Comparison of ENCODE assay signal across 8 cellular contexts in genomic region chr6:42449917-42450313, GRCh38. TPM values are rescaled to one million over a fixed set of nuclear protein-coding genes. Genes with fewer than 3 reads are reported as not detected.
A peak's percentile ranks its signal among the peaks of the same experiment; 100 is the strongest.
DNase-seq lines count a peak whose midpoint lies in the region; ATAC-seq and TF ChIP-seq lines count a peak whose summit lies in the region.

No MANE protein-coding gene starts in this region.

- no peak overlapping the region for H4K8ac ChIP-seq in neuronal stem cell (ENCODE audit: low read depth, low read length)

- no CpG with 5 or more reads among the region's 4 CpGs for WGBS in neuronal stem cell (ENCODE audit: extremely low coverage in 2 of 2, insufficient read length in 2 of 2, insufficient replicate concordance in 1 of 2), 2 donors

- intact Hi-C loops in dendritic cell treated with granulocyte-macrophage colony-stimulating factor and Interleukin-4, amounts not matched to agents 40 ng/mL and 50 ng/mL, for 4 days (cut with micrococcal nuclease) = loop anchor here (2.0 to 5.0 kb wide), 6 partner anchors 43 to 188 kb away; no protein-coding TSS in a partner anchor
- intact Hi-C loops in Caco-2 (cut with micrococcal nuclease; ENCODE audit: unreplicated experiment) = no loop called here

- CTCF ChIA-PET in HEK293T (lab: Yijun Ruan, JAX) (interaction anchor here (1.1 kb wide), 1 partner anchor 10 kb away, joined by 6 read pairs; no protein-coding TSS in a partner anchor), Caco-2 (lab: Charles Lee) (no interaction called here)

- DNase-seq in EH (ENCODE audit: low read depth) (peak; percentile 41), NAMALWA (ENCODE audit: low spot score) (peak; percentile 7), neuronal stem cell (ENCODE audit: low spot score) (no peak), HEK293T (ENCODE audit: extremely low spot score) (no peak), Caco-2 (no peak), GF-D8 (lab: John Stamatoyannopoulos, UW) (no peak)

- no peak overlapping the region for H3K14ac ChIP-seq in neuronal stem cell (ENCODE audit: low read length)

- no peak overlapping the region for H3K9ac ChIP-seq in neuronal stem cell (ENCODE audit: low read depth, low read length, poor library complexity)

- H2BK15ac ChIP-seq in neuronal stem cell (ENCODE audit: low read length) = no peak overlapping the region

- peaks cover 46% of the 10 kb centered on the region for H3K36me3 Mint-ChIP-seq in dendritic cell treated with granulocyte-macrophage colony-stimulating factor and Interleukin-4, amounts not matched to agents 40 ng/mL and 50 ng/mL, for 4 days (ENCODE audit: low read depth)
- no peaks in the 10 kb centered on the region for H3K36me3 Mint-ChIP-seq in Caco-2 (ENCODE audit: insufficient read depth, unreplicated experiment)

- no peak overlapping the region for H4K91ac ChIP-seq in neuronal stem cell (ENCODE audit: low read depth, low read length, poor library complexity)

- no peaks in the 10 kb centered on the region for H3K9me3 Mint-ChIP-seq in dendritic cell treated with granulocyte-macrophage colony-stimulating factor and Interleukin-4, amounts not matched to agents 40 ng/mL and 50 ng/mL, for 4 days
- no peaks in the 10 kb centered on the region for H3K9me3 Mint-ChIP-seq in Caco-2 (ENCODE audit: unreplicated experiment)

- peak overlapping the region; percentile 98 for H3K4me2 ChIP-seq in neuronal stem cell (ENCODE audit: insufficient read depth, low read length, poor library complexity, severe bottlenecking)

- ATAC-seq in HG02970 (IDR thresholded peaks at IDR 0.05; ENCODE audit: low FRiP score, unreplicated experiment) = no peak

- no peaks in the 10 kb centered on the region for H3K27me3 ChIP-seq in neuronal stem cell (ENCODE audit: control insufficient read depth in 3 of 3, insufficient read depth in 3 of 3, low read depth in 1 of 3, low read length in 3 of 3)
- H3K27me3 ChIP-seq in Caco-2 (replicated peaks; ENCODE audit: control insufficient read depth, insufficient read depth, low read length) = no peaks in the 10 kb centered on the region

- peaks cover 72% of the 10 kb centered on the region for H3K4me1 Mint-ChIP-seq in dendritic cell treated with granulocyte-macrophage colony-stimulating factor and Interleukin-4, amounts not matched to agents 40 ng/mL and 50 ng/mL, for 4 days (ENCODE audit: low read depth)
- peaks cover 8% of the 10 kb centered on the region for H3K4me1 Mint-ChIP-seq in Caco-2 (ENCODE audit: low read depth, unreplicated experiment)

- no peak overlapping the region for H3K18ac ChIP-seq in neuronal stem cell (ENCODE audit: low read length)

- H3K23ac ChIP-seq in neuronal stem cell (ENCODE audit: low read depth, low read length, poor library complexity) = no peak overlapping the region

- no peak overlapping the region for H2BK5ac ChIP-seq in neuronal stem cell (ENCODE audit: low read length)

- H2BK12ac ChIP-seq in neuronal stem cell (ENCODE audit: low read length) = no peak overlapping the region

- H3K36me3 ChIP-seq in neuronal stem cell (replicated peaks in 1 of 2; ENCODE audit: control insufficient read depth in 2 of 2, insufficient read depth in 2 of 2, low read length in 2 of 2) = peaks cover 0 to 7% of the 10 kb centered on the region in 2 donors
- H3K36me3 ChIP-seq in Caco-2 (ENCODE audit: control insufficient read depth, insufficient read depth, low read length) = no peaks in the 10 kb centered on the region

- H3K4me3 ChIP-seq in neuronal stem cell (ENCODE audit: low read length in 2 of 2) = peak overlapping the region; percentile 69 to 84
- no peak overlapping the region for H3K4me3 ChIP-seq in Caco-2 (ENCODE audit: low read depth, low read length)

- H2AK5ac ChIP-seq in neuronal stem cell (ENCODE audit: low read depth, low read length) = no peak overlapping the region

- no peaks in the 10 kb centered on the region for H3K9me3 ChIP-seq in neuronal stem cell (replicated peaks in 1 of 2; ENCODE audit: control insufficient read depth in 2 of 2, insufficient read depth in 1 of 2, low read depth in 1 of 2, low read length in 2 of 2)
- no peaks in the 10 kb centered on the region for H3K9me3 ChIP-seq in Caco-2

- no peak overlapping the region for H2BK120ac ChIP-seq in neuronal stem cell (ENCODE audit: low read depth, low read length)

- peak overlapping the region; percentile 79 for H3K27ac ChIP-seq in neuronal stem cell (replicated peaks; ENCODE audit: low read length)

- H2AFZ ChIP-seq in neuronal stem cell (ENCODE audit: low read length) = no peak overlapping the region

- no TSS peak for BruUV-seq in Caco-2 (replicated peaks; lab: Mats Ljungman, UMichigan)

- peak overlapping the region; percentile 88 for H3K27ac Mint-ChIP-seq in dendritic cell treated with granulocyte-macrophage colony-stimulating factor and Interleukin-4, amounts not matched to agents 40 ng/mL and 50 ng/mL, for 4 days
- H3K27ac Mint-ChIP-seq in Caco-2 (ENCODE audit: unreplicated experiment) = no peak overlapping the region

- TF ChIP-seq CTCF in Caco-2 (IDR thresholded peaks at IDR 0.05; ENCODE audit: insufficient read depth in 1 of 2, low read depth in 1 of 2, low read length in 1 of 2, severe bottlenecking in 1 of 2, unreplicated experiment in 1 of 2) = no peak

- no peak overlapping the region for H3K4ac ChIP-seq in neuronal stem cell (ENCODE audit: low read length)

- H3K4me1 ChIP-seq in neuronal stem cell (ENCODE audit: control insufficient read depth in 2 of 2, insufficient read depth in 1 of 2, low read depth in 1 of 2, low read length in 2 of 2) (peaks cover 11 to 22% of the 10 kb centered on the region in 2 donors), Caco-2 (0 out of 2 replicates have a peak, but pooled peaks cover 3% of the 10 kb centered on the region)

- H3K4me3 Mint-ChIP-seq in dendritic cell treated with granulocyte-macrophage colony-stimulating factor and Interleukin-4, amounts not matched to agents 40 ng/mL and 50 ng/mL, for 4 days = peak overlapping the region; percentile 96
- no peak overlapping the region for H3K4me3 Mint-ChIP-seq in Caco-2 (ENCODE audit: unreplicated experiment)

- POLR2A ChIA-PET in HEK293T (lab: Yijun Ruan, JAX) = interaction anchor here (0.6 to 3.9 kb wide), 2 partner anchors 8 to 10 kb away, joined by 4 to 18 read pairs; no protein-coding TSS in a partner anchor
- POLR2A ChIA-PET in Caco-2 (lab: Charles Lee) = no interaction called here

- peaks cover 6% of the 10 kb centered on the region for H3K27me3 Mint-ChIP-seq in dendritic cell treated with granulocyte-macrophage colony-stimulating factor and Interleukin-4, amounts not matched to agents 40 ng/mL and 50 ng/mL, for 4 days
- peaks cover 7% of the 10 kb centered on the region for H3K27me3 Mint-ChIP-seq in Caco-2 (ENCODE audit: insufficient read depth, unreplicated experiment)

- peaks cover 2% of the 10 kb centered on the region for H3K79me1 ChIP-seq in neuronal stem cell (ENCODE audit: low read depth, low read length)

TF ChIP-seq in HEK293T, 16 proteins besides CTCF, POLR2A, EP300 and RAD21:
- TF ChIP-seq FOXA1 (IDR thresholded peaks at IDR 0.05) (no peak), HDGF (IDR thresholded peaks at IDR 0.05; ENCODE audit: borderline replicate concordance) (no peak), CTBP1 (IDR thresholded peaks at IDR 0.05; ENCODE audit: borderline replicate concordance) (no peak), SUZ12 (IDR thresholded peaks at IDR 0.05) (no peak), TARDBP (IDR thresholded peaks at IDR 0.05) (no peak), ELF4 (IDR thresholded peaks at IDR 0.05) (no peak), SP1 (IDR thresholded peaks at IDR 0.05) (no peak), NFRKB (IDR thresholded peaks at IDR 0.05) (no peak), FOXM1 (IDR thresholded peaks at IDR 0.05; ENCODE audit: borderline replicate concordance) (no peak), ARNT (IDR thresholded peaks at IDR 0.05) (no peak)
- TF ChIP-seq, protein P1, sequence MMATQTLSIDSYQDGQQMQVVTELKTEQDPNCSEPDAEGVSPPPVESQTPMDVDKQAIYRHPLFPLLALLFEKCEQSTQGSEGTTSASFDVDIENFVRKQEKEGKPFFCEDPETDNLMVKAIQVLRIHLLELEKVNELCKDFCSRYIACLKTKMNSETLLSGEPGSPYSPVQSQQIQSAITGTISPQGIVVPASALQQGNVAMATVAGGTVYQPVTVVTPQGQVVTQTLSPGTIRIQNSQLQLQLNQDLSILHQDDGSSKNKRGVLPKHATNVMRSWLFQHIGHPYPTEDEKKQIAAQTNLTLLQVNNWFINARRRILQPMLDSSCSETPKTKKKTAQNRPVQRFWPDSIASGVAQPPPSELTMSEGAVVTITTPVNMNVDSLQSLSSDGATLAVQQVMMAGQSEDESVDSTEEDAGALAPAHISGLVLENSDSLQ (IDR thresholded peaks at IDR 0.05) = no peak

RNA-seq across cellular contexts. Expression of gene TRERF1, which starts 1.8 kb away (rescaled TPM):
- polyA plus RNA-seq in neuronal stem cell (2013, experiment 1 of 2) = 13.6 TPM
- polyA plus RNA-seq in neuronal stem cell (2013, experiment 2 of 2) = 14.1 TPM
- total RNA-seq in Caco-2 (2022) = 0.39 and 0.49 TPM in 2 replicates

Comparison
In these comparisons a context has a peak if more than half of its experiments do, and no peak if none do; other contexts are left out.
1. DNase-seq: peak in EH (single experiment) and NAMALWA (single experiment); none in neuronal stem cell (single experiment), HEK293T (single experiment), Caco-2 (0 of 2) and GF-D8 (single experiment).